Comparison of ENCODE assay signal across 1 cellular context in genomic region chr11:110071197-110071596, GRCh38.
TF ChIP-seq lines count a peak whose summit lies in the region.

No MANE protein-coding gene starts in this region.

TF ChIP-seq in IMR-90, 13 proteins besides CTCF, POLR2A, EP300 and RAD21 (continued from another document):
- TF ChIP-seq MXI1 (IDR thresholded peaks at IDR 0.05; ENCODE audit: borderline replicate concordance, low read depth, low read length) (no peak), MAZ (IDR thresholded peaks at IDR 0.05; ENCODE audit: borderline replicate concordance, low read depth, low read length) (no peak), CHD1 (IDR thresholded peaks at IDR 0.05; ENCODE audit: low read depth, low read length) (no peak)
